8 cellular contexts compared by ENCODE assay signal in the genomic region with DNA sequence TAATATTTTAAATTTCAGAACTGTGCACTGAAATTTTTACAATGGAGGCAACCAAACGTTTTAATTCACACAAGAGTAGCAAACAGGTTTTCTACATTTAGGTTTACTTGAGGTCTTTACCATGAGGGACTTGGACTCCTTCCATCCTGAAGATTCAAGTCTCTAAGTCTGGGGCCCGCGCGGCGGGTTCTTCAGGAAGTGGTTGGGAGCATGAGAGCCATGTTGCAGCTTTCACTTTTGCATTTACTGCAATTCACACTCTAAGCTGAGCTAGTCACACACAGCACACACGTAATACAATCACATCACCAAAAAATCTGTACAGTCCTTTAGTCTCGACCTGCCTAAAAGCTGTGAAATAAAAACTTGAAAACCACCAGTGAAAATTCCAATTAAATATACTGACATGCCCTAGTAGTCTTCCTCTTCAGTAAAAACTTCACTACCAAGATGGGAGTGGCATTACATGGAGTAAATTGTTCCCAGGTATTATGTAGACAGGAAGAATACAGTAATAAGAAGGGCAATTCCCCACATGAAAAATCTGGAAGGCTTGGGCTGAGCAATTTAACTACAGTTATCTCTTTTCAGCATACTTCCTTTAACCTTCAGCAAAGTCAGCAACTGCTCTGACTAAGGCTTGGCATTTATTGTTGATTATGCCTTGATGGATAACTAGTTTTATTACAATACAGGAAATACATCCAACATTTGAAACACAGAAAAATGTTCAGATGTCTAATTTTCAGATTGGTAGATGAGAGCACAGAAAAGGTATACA.
DNase-seq lines count a peak whose midpoint lies in the region; ATAC-seq and TF ChIP-seq lines count a peak whose summit lies in the region.

No MANE protein-coding gene starts in this region.

- no peaks in the 10 kb centered on the region for H3K27me3 Mint-ChIP-seq in activated T-helper 2 cell treated with anti-CD3 and anti-CD28 coated beads, Interferon-gamma antibody, Interleukin-2, Interleukin-4, amounts not matched to agents 10 μg/mL and 5 μg/mL and 100 μg/mL, durations not matched to agents 14 hours and 24 hours and 36 hours (ENCODE audit: low read depth)

- no peaks in the 10 kb centered on the region for H3K27me3 ChIP-seq in MG63
- H3K27me3 ChIP-seq in gastroesophageal sphincter, result no peaks in the 10 kb centered on the region

- TF ChIP-seq CTCF in gastroesophageal sphincter (IDR thresholded peaks at IDR 0.05), result no peak

- H3K36me3 ChIP-seq in MG63 (peaks cover 30% of the 10 kb centered on the region), gastroesophageal sphincter (no peaks in the 10 kb centered on the region)

- H3K4me1 Mint-ChIP-seq in activated T-helper 2 cell treated with anti-CD3 and anti-CD28 coated beads, Interferon-gamma antibody, Interleukin-2, Interleukin-4, amounts not matched to agents 10 μg/mL and 5 μg/mL and 100 μg/mL, durations not matched to agents 14 hours and 24 hours and 36 hours (ENCODE audit: low read depth), result peaks cover 60% of the 10 kb centered on the region

- no peaks in the 10 kb centered on the region for H3K9me3 ChIP-seq in MG63
- H3K9me3 ChIP-seq in gastroesophageal sphincter, result no peaks in the 10 kb centered on the region

- DNase-seq in activated T-cell treated with anti-CD3 and anti-CD28 coated beads for 24 hours (ENCODE audit: low read depth) (peak; percentile 36), activated T-cell treated with anti-CD3 and anti-CD28 coated beads for 4 hours (no peak), MG63 (peak; percentile 51), NCI-H2107 treated with DMSO at 0.1 percent for 48 hours (lab: John Stamatoyannopoulos, UW; ENCODE audit: unreplicated experiment) (no peak), cerebellar cortex (ENCODE audit: low spot score) (no peak)
- peak; percentile 53 for DNase-seq in activated T-helper 2 cell treated with anti-CD3 and anti-CD28 coated beads, Interferon-gamma antibody, Interleukin-2, Interleukin-4, amounts not matched to agents 10 μg/mL and 5 μg/mL and 100 μg/mL, durations not matched to agents 14 hours and 24 hours and 36 hours (ENCODE audit: low spot score)
- peak; percentile 63 for DNase-seq in stimulated activated CD4-positive, alpha-beta T cell treated with anti-CD3 and anti-CD28 coated beads, Interleukin-15, amount 100 ng/mL, for 24 hours

- peaks cover 0 to 16% (median 0%) of the 10 kb centered on the region in 3 donors for H3K4me1 ChIP-seq in gastroesophageal sphincter

- intact Hi-C loops in activated T-helper 2 cell treated with anti-CD3 and anti-CD28 coated beads, Interferon-gamma antibody, Interleukin-2, Interleukin-4, amounts not matched to agents 10 μg/mL and 5 μg/mL and 100 μg/mL, durations not matched to agents 14 hours and 24 hours and 36 hours (cut with micrococcal nuclease), result loop anchor here (1.0 kb wide), 1 partner anchor 13 kb away; no protein-coding TSS in a partner anchor

- peak overlapping the region; percentile 94 for H3K27ac Mint-ChIP-seq in activated T-helper 2 cell treated with anti-CD3 and anti-CD28 coated beads, Interferon-gamma antibody, Interleukin-2, Interleukin-4, amounts not matched to agents 10 μg/mL and 5 μg/mL and 100 μg/mL, durations not matched to agents 14 hours and 24 hours and 36 hours

- WGBS in gastroesophageal sphincter (ENCODE audit: low coverage in 1 of 2), 2 donors, result 33 to 65% methylated on average over 1 to 6 of the region's 7 CpGs

- peak overlapping the region; percentile 77 for H3K4me3 ChIP-seq in MG63
- H3K4me3 ChIP-seq in gastroesophageal sphincter, result peak overlapping the region; percentile 10 to 44

- no peak for TF ChIP-seq EP300 in gastroesophageal sphincter (IDR thresholded peaks at IDR 0.05)

- peak overlapping the region in 3 of 4 donors; percentile 24 to 67 (median 62) for H3K27ac ChIP-seq in gastroesophageal sphincter

- no peak for TF ChIP-seq POLR2A in gastroesophageal sphincter (IDR thresholded peaks at IDR 0.05)

- no peak for ATAC-seq in gastroesophageal sphincter

- no peaks in the 10 kb centered on the region for H3K9me3 Mint-ChIP-seq in activated T-helper 2 cell treated with anti-CD3 and anti-CD28 coated beads, Interferon-gamma antibody, Interleukin-2, Interleukin-4, amounts not matched to agents 10 μg/mL and 5 μg/mL and 100 μg/mL, durations not matched to agents 14 hours and 24 hours and 36 hours

- H3K36me3 Mint-ChIP-seq in activated T-helper 2 cell treated with anti-CD3 and anti-CD28 coated beads, Interferon-gamma antibody, Interleukin-2, Interleukin-4, amounts not matched to agents 10 μg/mL and 5 μg/mL and 100 μg/mL, durations not matched to agents 14 hours and 24 hours and 36 hours (ENCODE audit: low read depth), result peaks cover 60% of the 10 kb centered on the region

- peak overlapping the region; percentile 80 for H3K4me3 Mint-ChIP-seq in activated T-helper 2 cell treated with anti-CD3 and anti-CD28 coated beads, Interferon-gamma antibody, Interleukin-2, Interleukin-4, amounts not matched to agents 10 μg/mL and 5 μg/mL and 100 μg/mL, durations not matched to agents 14 hours and 24 hours and 36 hours (ENCODE audit: low read depth)

Comparison
In these comparisons a context has a peak if more than half of its experiments do, and no peak if none do; other contexts are left out.
1. DNase-seq: peak in activated T-cell treated with anti-CD3 and anti-CD28 coated beads for 24 hours (single experiment), MG63 (single experiment), activated T-helper 2 cell treated with anti-CD3 and anti-CD28 coated beads, Interferon-gamma antibody, Interleukin-2, Interleukin-4, amounts not matched to agents 10 μg/mL and 5 μg/mL and 100 μg/mL, durations not matched to agents 14 hours and 24 hours and 36 hours (single experiment) and stimulated activated CD4-positive, alpha-beta T cell treated with anti-CD3 and anti-CD28 coated beads, Interleukin-15, amount 100 ng/mL, for 24 hours (single experiment); none in activated T-cell treated with anti-CD3 and anti-CD28 coated beads for 4 hours (single experiment), NCI-H2107 treated with DMSO at 0.1 percent for 48 hours (single experiment) and cerebellar cortex (single experiment).